ENCODE assay signal across 1 cellular context in genomic region chr4:64272432-64272831, GRCh38.
TF ChIP-seq lines count a peak whose summit lies in the region.

No MANE protein-coding gene starts in this region.

TF ChIP-seq in GM23338, 12 proteins besides CTCF, POLR2A, EP300 and RAD21 (continued from another document):
- TF ChIP-seq ZNF462 (CRISPR knock-in tag; IDR thresholded peaks at IDR 0.05), result no peak
